ENCODE assay signal across 8 cellular contexts in genomic region chr7:130491841-130492518, GRCh38. TPM values are rescaled to one million over a fixed set of nuclear protein-coding genes. Genes with fewer than 3 reads are reported as not detected.
A peak's percentile ranks its signal among the peaks of the same experiment; 100 is the strongest.
DNase-seq lines count a peak whose midpoint lies in the region; ATAC-seq and TF ChIP-seq lines count a peak whose summit lies in the region.

MEST (plus strand) TSS chr7:130492085; CDS start chr7:130492314, 229 bp downstream.

- H3K36me3 ChIP-seq in parathyroid adenoma (ENCODE audit: control insufficient read depth, insufficient read depth, low read length) = no peaks in the 10 kb centered on the region

- peak; percentile 53 to 56 for ATAC-seq in activated T-cell treated with anti-CD3 and anti-CD28 coated beads, Interleukin-2, amount 50 U/mL, for 72 hours (replicated peaks in 1 of 2)
- ATAC-seq in HG03521 (IDR thresholded peaks at IDR 0.05; ENCODE audit: unreplicated experiment) (no peak), GM18520 (IDR thresholded peaks at IDR 0.05; ENCODE audit: unreplicated experiment) (no peak)

- no peak within 1 kb of the TSS for H3K27ac Mint-ChIP-seq in activated naive CD4-positive, alpha-beta T cell treated with anti-CD3 and anti-CD28 coated beads, Interleukin-2, amount 10 ng/mL, durations not matched to agents 7 days and 5 days
- no peak within 1 kb of the TSS for H3K27ac Mint-ChIP-seq in activated T-cell treated with anti-CD3 and anti-CD28 coated beads, Interleukin-2, amount 50 U/mL, for 72 hours

- no peak within 1 kb of the TSS for H3K9ac ChIP-seq in parathyroid adenoma

- H3K4me3 ChIP-seq in parathyroid adenoma (ENCODE audit: low read depth, low read length) = no peak within 1 kb of the TSS

- H3K9me3 Mint-ChIP-seq in activated naive CD4-positive, alpha-beta T cell treated with anti-CD3 and anti-CD28 coated beads, Interleukin-2, amount 10 ng/mL, durations not matched to agents 7 days and 5 days = peaks cover 6% of the 10 kb centered on the region
- no peaks in the 10 kb centered on the region for H3K9me3 Mint-ChIP-seq in activated T-cell treated with anti-CD3 and anti-CD28 coated beads, Interleukin-2, amount 50 U/mL, for 72 hours

- no peak within 1 kb of the TSS for H3K27ac ChIP-seq in parathyroid adenoma

- no peaks in the 10 kb centered on the region for H3K27me3 ChIP-seq in parathyroid adenoma (ENCODE audit: control insufficient read depth, insufficient read depth, low read length)

- no peak for TF ChIP-seq CTCF in parathyroid adenoma (IDR thresholded peaks at IDR 0.05)

- H3K4me2 ChIP-seq in parathyroid adenoma (ENCODE audit: low read length) = peak within 1 kb of the TSS; percentile 31

- H3K4me1 Mint-ChIP-seq in activated naive CD4-positive, alpha-beta T cell treated with anti-CD3 and anti-CD28 coated beads, Interleukin-2, amount 10 ng/mL, durations not matched to agents 7 days and 5 days = peaks cover 17% of the 10 kb centered on the region
- peaks cover 21% of the 10 kb centered on the region for H3K4me1 Mint-ChIP-seq in activated T-cell treated with anti-CD3 and anti-CD28 coated beads, Interleukin-2, amount 50 U/mL, for 72 hours (ENCODE audit: low read depth)

- H3K36me3 Mint-ChIP-seq in activated naive CD4-positive, alpha-beta T cell treated with anti-CD3 and anti-CD28 coated beads, Interleukin-2, amount 10 ng/mL, durations not matched to agents 7 days and 5 days = peaks cover 3% of the 10 kb centered on the region
- no peaks in the 10 kb centered on the region for H3K36me3 Mint-ChIP-seq in activated T-cell treated with anti-CD3 and anti-CD28 coated beads, Interleukin-2, amount 50 U/mL, for 72 hours (ENCODE audit: insufficient read depth in 2 of 2)

- H3K27me3 Mint-ChIP-seq in activated naive CD4-positive, alpha-beta T cell treated with anti-CD3 and anti-CD28 coated beads, Interleukin-2, amount 10 ng/mL, durations not matched to agents 7 days and 5 days = peaks cover 79% of the 10 kb centered on the region
- H3K27me3 Mint-ChIP-seq in activated T-cell treated with anti-CD3 and anti-CD28 coated beads, Interleukin-2, amount 50 U/mL, for 72 hours (ENCODE audit: low read depth) = peaks cover 54% of the 10 kb centered on the region

- H3K4me3 Mint-ChIP-seq in activated naive CD4-positive, alpha-beta T cell treated with anti-CD3 and anti-CD28 coated beads, Interleukin-2, amount 10 ng/mL, durations not matched to agents 7 days and 5 days = peak within 1 kb of the TSS; percentile 55
- H3K4me3 Mint-ChIP-seq in activated T-cell treated with anti-CD3 and anti-CD28 coated beads, Interleukin-2, amount 50 U/mL, for 72 hours = peak within 1 kb of the TSS; percentile 81

- no peaks in the 10 kb centered on the region for H3K79me2 ChIP-seq in parathyroid adenoma

- peak within 1 kb of the TSS; percentile 65 for H2AFZ ChIP-seq in parathyroid adenoma

- CTCF ChIA-PET in activated naive CD4-positive, alpha-beta T cell treated with anti-CD3 and anti-CD28 coated beads, Interleukin-2, amount 10 ng/mL, durations not matched to agents 7 days and 5 days (lab: Charles Lee) = no interaction called here

- no peaks in the 10 kb centered on the region for H3K9me3 ChIP-seq in parathyroid adenoma (ENCODE audit: control insufficient read depth, low read length)

- no peak for DNase-seq in activated naive CD4-positive, alpha-beta T cell treated with anti-CD3 and anti-CD28 coated beads, Interleukin-2, amount 10 ng/mL, durations not matched to agents 7 days and 5 days
- no peak for DNase-seq in activated naive CD4-positive, alpha-beta T cell treated with Interleukin-2 at 50 U/mL for 16 hours
- peak; percentile 8 to 12 for DNase-seq in activated T-cell treated with anti-CD3 and anti-CD28 coated beads, Interleukin-2, amount 50 U/mL, for 72 hours
- DNase-seq in glomerular endothelial cell (ENCODE audit: extremely low read depth, low read depth, low spot score) (no peak), NCI-H526 treated with DMSO at 0.1 percent for 48 hours (lab: John Stamatoyannopoulos, UW) (no peak)

- peaks cover 14% of the 10 kb centered on the region for H3K4me1 ChIP-seq in parathyroid adenoma

RNA-seq across cellular contexts. Expression of gene MEST, which starts in this region (rescaled TPM):
- total RNA-seq in activated T-cell treated with anti-CD3 and anti-CD28 coated beads, Interleukin-2, amount 50 U/mL, for 72 hours = 1 to 10 TPM; 3.5 to 4.8 TPM
- 15.3 and 52.6 TPM in 2 replicates for total RNA-seq in glomerular endothelial cell

Comparison
In these comparisons a context has a peak if more than half of its experiments do, and no peak if none do; other contexts are left out.
1. DNase-seq: peak in activated T-cell treated with anti-CD3 and anti-CD28 coated beads, Interleukin-2, amount 50 U/mL, for 72 hours (2 of 2); none in activated naive CD4-positive, alpha-beta T cell treated with anti-CD3 and anti-CD28 coated beads, Interleukin-2, amount 10 ng/mL, durations not matched to agents 7 days and 5 days (single experiment), activated naive CD4-positive, alpha-beta T cell treated with Interleukin-2 at 50 U/mL for 16 hours (single experiment), glomerular endothelial cell (single experiment) and NCI-H526 treated with DMSO at 0.1 percent for 48 hours (single experiment).
2. ATAC-seq: peak in activated T-cell treated with anti-CD3 and anti-CD28 coated beads, Interleukin-2, amount 50 U/mL, for 72 hours (2 of 2); none in HG03521 (single experiment) and GM18520 (single experiment).